Comparison of ENCODE assay signal across 8 cellular contexts in the genomic region with DNA sequence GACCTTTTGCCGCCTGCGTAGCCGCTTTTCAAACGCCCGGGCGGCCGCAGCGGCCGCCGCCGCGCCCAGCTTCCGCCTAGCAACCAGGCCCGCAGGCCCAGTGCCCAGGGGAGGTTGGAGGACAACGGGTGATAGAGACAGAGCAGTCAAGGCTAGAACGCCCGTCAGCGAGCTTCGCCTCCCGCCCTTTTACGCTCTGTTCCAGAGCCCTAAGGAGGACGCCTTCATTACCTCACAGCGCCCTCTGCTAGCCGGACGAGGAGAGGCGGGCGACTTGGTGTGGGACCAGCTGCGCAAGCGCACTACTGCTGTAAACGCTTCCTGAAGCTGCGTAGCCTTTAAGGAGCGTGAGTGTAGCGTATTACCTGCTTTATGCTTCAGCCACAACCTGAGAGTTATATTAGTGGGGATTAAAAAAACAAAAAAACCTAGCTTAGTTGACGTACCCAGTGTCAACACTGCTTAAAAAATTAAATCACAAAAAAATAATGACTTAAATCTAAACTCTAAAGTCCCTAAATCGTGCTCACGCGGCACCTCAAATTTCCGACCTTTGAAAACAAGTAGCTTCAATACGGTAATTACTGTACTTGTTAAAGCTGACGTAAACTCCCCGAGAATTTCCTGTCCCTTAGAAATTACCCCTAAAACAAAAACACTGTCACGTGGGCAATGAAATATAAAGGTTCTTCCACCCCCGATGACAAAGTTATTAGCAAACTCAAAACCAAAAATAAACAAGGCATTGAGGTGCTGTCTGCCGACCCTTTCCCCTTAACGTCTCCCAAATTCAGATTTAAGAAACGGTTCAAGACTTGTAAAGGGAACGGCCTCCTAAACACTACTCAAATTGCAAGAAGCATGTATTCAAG. TPM values are rescaled to one million over a fixed set of nuclear protein-coding genes. Genes with fewer than 3 reads are reported as not detected.
DNase-seq lines count a peak whose midpoint lies in the region; ATAC-seq and TF ChIP-seq lines count a peak whose summit lies in the region.

Gene CEP120, minus strand, starts transcription at position 126 of the 872 bp plus-strand sequence. CDS start 405 bp downstream, outside the sequence.

- peak within 1 kb of the TSS; percentile 93 for H3K4me3 ChIP-seq in Jurkat, Clone E6-1 (ENCODE audit: low read length)
- H3K4me3 ChIP-seq in esophagus (ENCODE audit: low read depth in 1 of 2, low read length in 2 of 2): peak within 1 kb of the TSS; percentile 73 to 86
- H3K4me3 ChIP-seq in mucosa of stomach (ENCODE audit: low read length): peak within 1 kb of the TSS; percentile 65

- H3K27ac ChIP-seq in esophagus (ENCODE audit: low read depth in 2 of 2, low read length in 1 of 2): peak within 1 kb of the TSS; percentile 89 to 94

- DNase-seq in DMS79 (lab: John Stamatoyannopoulos, UW): peak; percentile 88
- peak; percentile 98 for DNase-seq in Jurkat, Clone E6-1 (ENCODE audit: low read depth, low spot score)
- DNase-seq in activated T-cell treated with anti-CD3 and anti-CD28 coated beads, Interleukin-2, amount 50 U/mL, for 24 hours: peak; percentile 93
- DNase-seq in stimulated activated CD8-positive, alpha-beta memory T cell treated with anti-CD3 and anti-CD28 coated beads, Interleukin-7, amount 100 ng/mL, for 1 hour (ENCODE audit: low read depth in 2 of 2): peak; percentile 94 to 96

- no peaks in the 10 kb centered on the region for H3K4me1 ChIP-seq in esophagus (ENCODE audit: control insufficient read depth in 2 of 2, insufficient read depth in 2 of 2, low read length in 1 of 2)
- peaks cover 8% of the 10 kb centered on the region for H3K4me1 ChIP-seq in mucosa of stomach (ENCODE audit: control insufficient read depth, insufficient read depth, low read length)

- peaks cover 2% of the 10 kb centered on the region for H3K9me3 Mint-ChIP-seq in activated T-cell treated with anti-CD3 and anti-CD28 coated beads, Interleukin-2, amount 50 U/mL, for 24 hours

- peaks cover 17% of the 10 kb centered on the region for H3K36me3 Mint-ChIP-seq in activated T-cell treated with anti-CD3 and anti-CD28 coated beads, Interleukin-2, amount 50 U/mL, for 24 hours (ENCODE audit: low read depth)

- ATAC-seq in GM21619 (IDR thresholded peaks at IDR 0.05; ENCODE audit: unreplicated experiment): peak; percentile 98

- no peak within 1 kb of the TSS for H3K27ac Mint-ChIP-seq in activated T-cell treated with anti-CD3 and anti-CD28 coated beads, Interleukin-2, amount 50 U/mL, for 24 hours

- WGBS in esophagus, 2 donors: 1% methylated on average over 47 of the region's 47 CpGs

- H3K27me3 ChIP-seq in esophagus (ENCODE audit: control insufficient read depth in 1 of 2, insufficient read depth in 2 of 2, low read length in 2 of 2) (no peaks in the 10 kb centered on the region), mucosa of stomach (ENCODE audit: control insufficient read depth, insufficient read depth, low read length) (no peaks in the 10 kb centered on the region)

- H3K9ac ChIP-seq in mucosa of stomach (ENCODE audit: low read length): peak within 1 kb of the TSS; percentile 85

- peaks cover 24% of the 10 kb centered on the region for H3K4me1 Mint-ChIP-seq in activated T-cell treated with anti-CD3 and anti-CD28 coated beads, Interleukin-2, amount 50 U/mL, for 24 hours (ENCODE audit: low read depth)

- no peaks in the 10 kb centered on the region for H3K27me3 Mint-ChIP-seq in activated T-cell treated with anti-CD3 and anti-CD28 coated beads, Interleukin-2, amount 50 U/mL, for 24 hours

- H3K9me3 ChIP-seq in esophagus (ENCODE audit: control insufficient read depth in 2 of 2, insufficient read depth in 1 of 2, low read depth in 1 of 2, low read length in 1 of 2): no peaks in the 10 kb centered on the region
- no peaks in the 10 kb centered on the region for H3K9me3 ChIP-seq in mucosa of stomach (ENCODE audit: control insufficient read depth, low read length)

- no peak within 1 kb of the TSS for H3K4me3 Mint-ChIP-seq in activated T-cell treated with anti-CD3 and anti-CD28 coated beads, Interleukin-2, amount 50 U/mL, for 24 hours

- H3K36me3 ChIP-seq in esophagus (ENCODE audit: control insufficient read depth in 2 of 2, insufficient read depth in 2 of 2, low read length in 1 of 2) (no peaks in the 10 kb centered on the region), mucosa of stomach (ENCODE audit: control insufficient read depth, insufficient read depth, low read length) (no peaks in the 10 kb centered on the region)

TF ChIP-seq in PFSK-1, 5 proteins besides CTCF, POLR2A, EP300 and RAD21:
- TF ChIP-seq, protein P1, sequence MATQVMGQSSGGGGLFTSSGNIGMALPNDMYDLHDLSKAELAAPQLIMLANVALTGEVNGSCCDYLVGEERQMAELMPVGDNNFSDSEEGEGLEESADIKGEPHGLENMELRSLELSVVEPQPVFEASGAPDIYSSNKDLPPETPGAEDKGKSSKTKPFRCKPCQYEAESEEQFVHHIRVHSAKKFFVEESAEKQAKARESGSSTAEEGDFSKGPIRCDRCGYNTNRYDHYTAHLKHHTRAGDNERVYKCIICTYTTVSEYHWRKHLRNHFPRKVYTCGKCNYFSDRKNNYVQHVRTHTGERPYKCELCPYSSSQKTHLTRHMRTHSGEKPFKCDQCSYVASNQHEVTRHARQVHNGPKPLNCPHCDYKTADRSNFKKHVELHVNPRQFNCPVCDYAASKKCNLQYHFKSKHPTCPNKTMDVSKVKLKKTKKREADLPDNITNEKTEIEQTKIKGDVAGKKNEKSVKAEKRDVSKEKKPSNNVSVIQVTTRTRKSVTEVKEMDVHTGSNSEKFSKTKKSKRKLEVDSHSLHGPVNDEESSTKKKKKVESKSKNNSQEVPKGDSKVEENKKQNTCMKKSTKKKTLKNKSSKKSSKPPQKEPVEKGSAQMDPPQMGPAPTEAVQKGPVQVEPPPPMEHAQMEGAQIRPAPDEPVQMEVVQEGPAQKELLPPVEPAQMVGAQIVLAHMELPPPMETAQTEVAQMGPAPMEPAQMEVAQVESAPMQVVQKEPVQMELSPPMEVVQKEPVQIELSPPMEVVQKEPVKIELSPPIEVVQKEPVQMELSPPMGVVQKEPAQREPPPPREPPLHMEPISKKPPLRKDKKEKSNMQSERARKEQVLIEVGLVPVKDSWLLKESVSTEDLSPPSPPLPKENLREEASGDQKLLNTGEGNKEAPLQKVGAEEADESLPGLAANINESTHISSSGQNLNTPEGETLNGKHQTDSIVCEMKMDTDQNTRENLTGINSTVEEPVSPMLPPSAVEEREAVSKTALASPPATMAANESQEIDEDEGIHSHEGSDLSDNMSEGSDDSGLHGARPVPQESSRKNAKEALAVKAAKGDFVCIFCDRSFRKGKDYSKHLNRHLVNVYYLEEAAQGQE (IDR thresholded peaks at IDR 0.05; ENCODE audit: insufficient read depth in 1 of 2, low read depth in 2 of 2, low read length in 2 of 2): no peak
- TF ChIP-seq TAF1 (IDR thresholded peaks at IDR 0.05; ENCODE audit: borderline replicate concordance, insufficient read depth, low read length): peak; percentile 59; the same call in 1 of the 2 replicates
- TF ChIP-seq POLR2AphosphoS5 (IDR thresholded peaks at IDR 0.05; ENCODE audit: low read depth, low read length): peak; percentile 89
- TF ChIP-seq FOXP2 (optimal IDR thresholded peaks at IDR 0.05; ENCODE audit: borderline replicate concordance, extremely low read depth, extremely low read length, insufficient read depth): peak; percentile 94
- peak; percentile 89; the same call in 1 of the 2 replicates for TF ChIP-seq SIN3A (IDR thresholded peaks at IDR 0.05; ENCODE audit: borderline replicate concordance, insufficient read depth, low read length)

RNA-seq across cellular contexts. Expression of gene CEP120, which starts in this region (rescaled TPM):
- 13.6 TPM for polyA plus RNA-seq in Jurkat, Clone E6-1 (2012; ENCODE audit: insufficient read depth, insufficient read length)
- polyA plus RNA-seq in PFSK-1 (2012; ENCODE audit: insufficient read length, low read depth): 15.1 TPM
- polyA plus RNA-seq in esophagus: 1 to 10 TPM; 2.6 to 2.9 TPM

Comparison
In these comparisons a context has a peak if more than half of its experiments do, and no peak if none do; other contexts are left out.
1. Peak in every context shown above with its lines: DNase-seq, ATAC-seq, H3K4me3 ChIP-seq and H3K27ac ChIP-seq.